In the genomic region with DNA sequence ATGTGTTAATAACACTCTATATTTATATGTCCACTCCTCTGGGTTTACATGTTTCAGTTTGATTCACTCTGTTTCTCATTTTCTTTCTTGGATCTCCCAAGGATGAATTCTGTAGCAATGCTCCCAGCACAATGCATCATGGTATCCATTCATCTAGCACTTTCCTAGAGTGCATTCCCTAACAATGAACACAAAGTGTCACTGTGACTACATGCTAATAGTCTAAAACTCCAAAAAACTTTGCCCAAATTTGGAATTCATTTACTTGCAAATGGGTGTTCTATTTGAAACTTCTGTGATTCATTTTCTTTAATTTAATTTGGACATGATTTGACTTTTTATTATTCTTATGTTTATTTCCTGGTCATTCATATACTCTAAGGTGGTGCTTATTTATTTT, we compare ENCODE assay signal across 10 cellular contexts.
DNase-seq lines count a peak whose midpoint lies in the region; ATAC-seq and TF ChIP-seq lines count a peak whose summit lies in the region.
"Had no signal": no experiment of that assay in that cellular context is flagged by ENCODE, and none has a peak within 500 bp of the region (broad histone marks: within the 10 kb centered on the region; RNA-seq: fewer than 3 reads in every experiment).

No MANE protein-coding gene starts in this region.

- H3K4me3 ChIP-seq in fibroblast of pulmonary artery (replicated peaks; ENCODE audit: low read depth, low read length) (no peak overlapping the region), tibial nerve (no peak overlapping the region)
- H3K4me3 ChIP-seq: BLaER1 had no signal

- ATAC-seq in Right ventricle myocardium superior (ENCODE audit: poor library complexity) = peak; percentile 41
- ATAC-seq in left cardiac atrium = no peak
- ATAC-seq in GM21723 (IDR thresholded peaks at IDR 0.05; ENCODE audit: unreplicated experiment) = no peak
- no peak for ATAC-seq in GM18517 (IDR thresholded peaks at IDR 0.05; ENCODE audit: unreplicated experiment)

- no peak for TF ChIP-seq EP300 in tibial nerve (IDR thresholded peaks at IDR 0.05)

- no peaks in the 10 kb centered on the region for H3K27me3 ChIP-seq in tibial nerve
- H3K27me3 ChIP-seq: BLaER1, neutrophil had no signal

- H3K36me3 ChIP-seq in tibial nerve = no peaks in the 10 kb centered on the region
- H3K36me3 ChIP-seq: BLaER1, neutrophil had no signal

- no peak overlapping the region for H3K27ac ChIP-seq in tibial nerve
- H3K27ac ChIP-seq: BLaER1, neutrophil had no signal

- intact Hi-C loops in Right ventricle myocardium superior (cut with DNase I) = no loop called here
- intact Hi-C loops in left cardiac atrium (cut with DNase I) = no loop called here

- peak; percentile 42 for TF ChIP-seq CTCF in fibroblast of pulmonary artery (IDR thresholded peaks at IDR 0.05; ENCODE audit: low read length, missing control alignments)
- peak in 3 of 5 experiments; percentile 20 to 47 (median 44) for TF ChIP-seq CTCF in tibial nerve (IDR thresholded peaks at IDR 0.05)

- no peak for TF ChIP-seq POLR2A in tibial nerve (IDR thresholded peaks at IDR 0.05)

- no peaks in the 10 kb centered on the region for H3K4me1 ChIP-seq in tibial nerve
- H3K4me1 ChIP-seq: BLaER1 had no signal

- H3K9me3 ChIP-seq in tibial nerve = no peaks in the 10 kb centered on the region
- H3K9me3 ChIP-seq: BLaER1, neutrophil had no signal

- DNase-seq in Right ventricle myocardium superior (no peak), left cardiac atrium (no peak), OCI-M1 (lab: John Stamatoyannopoulos, UW) (peak; percentile 54), fibroblast of pulmonary artery (ENCODE audit: low read depth) (peak; percentile 33), tibial nerve (ENCODE audit: low spot score in 2 of 2) (no peak), NCI-H2227 treated with DMSO at 0.1 percent for 48 hours (lab: John Stamatoyannopoulos, UW) (no peak)

Comparison
In these comparisons a context has a peak if more than half of its experiments do, and no peak if none do; other contexts are left out.
1. DNase-seq: peak in OCI-M1 (single experiment) and fibroblast of pulmonary artery (single experiment); none in Right ventricle myocardium superior (single experiment), left cardiac atrium (single experiment), tibial nerve (0 of 2) and NCI-H2227 treated with DMSO at 0.1 percent for 48 hours (single experiment).